In the genomic region with DNA sequence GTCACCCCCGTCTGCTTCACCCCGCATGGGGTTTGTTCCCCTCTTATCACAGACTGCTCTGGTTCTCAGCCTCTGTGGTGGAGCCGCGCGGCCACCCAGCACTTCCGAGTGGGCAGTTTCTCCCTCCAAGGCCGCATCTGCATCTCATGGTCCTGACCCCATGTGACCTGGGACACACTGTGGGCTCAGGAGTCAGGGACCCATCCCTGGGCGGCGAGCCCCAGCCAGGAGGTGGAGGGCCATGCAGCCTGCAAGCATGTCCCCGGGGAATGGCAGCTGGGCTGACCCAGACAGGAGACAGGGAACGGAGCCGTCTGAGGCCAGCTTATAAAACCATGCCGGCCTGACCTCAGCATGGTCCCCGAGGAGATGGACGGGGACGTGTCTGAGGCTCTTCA, we compare ENCODE assay signal across 1 cellular context.
TF ChIP-seq lines count a peak whose summit lies in the region.

No MANE protein-coding gene starts in this region.

TF ChIP-seq in endothelial cell of umbilical vein, 7 proteins besides CTCF, POLR2A, EP300 and RAD21:
- no peak for TF ChIP-seq MYC (IDR thresholded peaks at IDR 0.05; ENCODE audit: low read depth, low read length)
- no peak for TF ChIP-seq EZH2 (IDR thresholded peaks at IDR 0.05; ENCODE audit: borderline replicate concordance, low read depth, low read length, severe bottlenecking)
- TF ChIP-seq JUN (IDR thresholded peaks at IDR 0.05; ENCODE audit: borderline replicate concordance, insufficient read depth, insufficient read length, low read depth): no peak
- no peak for TF ChIP-seq FOS (IDR thresholded peaks at IDR 0.05; ENCODE audit: borderline replicate concordance, insufficient read depth, low read length)
- TF ChIP-seq POLR2AphosphoS5 (IDR thresholded peaks at IDR 0.05; ENCODE audit: insufficient read depth, low read depth, low read length): no peak
- TF ChIP-seq, protein P1, sequence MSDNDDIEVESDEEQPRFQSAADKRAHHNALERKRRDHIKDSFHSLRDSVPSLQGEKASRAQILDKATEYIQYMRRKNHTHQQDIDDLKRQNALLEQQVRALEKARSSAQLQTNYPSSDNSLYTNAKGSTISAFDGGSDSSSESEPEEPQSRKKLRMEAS (IDR thresholded peaks at IDR 0.05; ENCODE audit: insufficient read depth, insufficient read length): no peak
- no peak for TF ChIP-seq GATA2 (IDR thresholded peaks at IDR 0.05; ENCODE audit: insufficient read depth, insufficient read length, low read depth, low read length)
